Comparison of ENCODE assay signal across 29 cellular contexts in the genomic region with DNA sequence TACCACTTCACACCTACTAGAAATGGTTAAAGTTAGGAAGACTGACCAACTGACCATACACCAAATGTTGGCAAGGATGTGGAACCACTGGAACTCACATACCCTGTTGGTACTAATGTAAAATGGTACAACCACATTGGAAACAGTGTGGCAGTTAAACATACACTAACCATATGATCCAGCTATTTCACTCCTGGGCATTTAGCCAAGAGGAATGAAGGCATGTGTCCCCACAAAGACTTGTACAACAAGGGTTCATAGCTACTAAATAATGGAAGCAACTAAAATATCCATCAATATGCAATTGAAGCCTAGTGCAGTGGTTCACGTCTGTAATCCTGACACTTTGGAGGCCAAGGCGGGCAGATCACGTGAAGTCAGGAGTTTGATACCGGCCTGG. TPM values are rescaled to one million over a fixed set of nuclear protein-coding genes. Genes with fewer than 3 reads are reported as not detected.
A peak's percentile ranks its signal among the peaks of the same experiment; 100 is the strongest.
DNase-seq lines count a peak whose midpoint lies in the region; ATAC-seq, FAIRE-seq and TF ChIP-seq lines count a peak whose summit lies in the region.
"Had no signal": no experiment of that assay in that cellular context is flagged by ENCODE, and none has a peak within 500 bp of the region (broad histone marks: within the 10 kb centered on the region; RNA-seq: fewer than 3 reads in every experiment).

No MANE protein-coding gene starts in this region.

- H3K9ac ChIP-seq in HepG2 (ENCODE audit: insufficient read depth, low read depth, low read length), result no peak overlapping the region
- H3K9ac ChIP-seq: BLaER1, GM23248 had no signal

- H3K36me3 Mint-ChIP-seq in nephron (ENCODE audit: low read depth), result no peaks in the 10 kb centered on the region
- no peaks in the 10 kb centered on the region for H3K36me3 Mint-ChIP-seq in naive thymus-derived CD8-positive, alpha-beta T cell
- H3K36me3 Mint-ChIP-seq: CD4-positive, CD25-positive, alpha-beta regulatory T cell; T-cell had no signal

- peak overlapping the region; percentile 75 to 94 (median 85) for H3K27ac Mint-ChIP-seq in nephron
- H3K27ac Mint-ChIP-seq in naive thymus-derived CD8-positive, alpha-beta T cell, result no peak overlapping the region
- H3K27ac Mint-ChIP-seq: CD4-positive, CD25-positive, alpha-beta regulatory T cell; T-cell had no signal

- H3K4me1 ChIP-seq in HepG2 (ENCODE audit: insufficient read depth, low read length), result peaks cover 72% of the 10 kb centered on the region
- H3K4me1 ChIP-seq in right lobe of liver, result peaks cover 0 to 10% (median 4%) of the 10 kb centered on the region in 4 donors

- no peak for FAIRE-seq in HepG2 (lab: Jason Lieb, UNC)
- FAIRE-seq: GM18507, K562 had no signal

- WGBS in HepG2 (ENCODE audit: low lambda C conversion rate), result 65% methylated on average over 4 of the region's 4 CpGs
- 88% methylated on average over 4 of the region's 4 CpGs for WGBS in right lobe of liver (ENCODE audit: insufficient coverage, low coverage, low lambda C conversion rate, missing lambda C conversion rate)

- POLR2A ChIA-PET in HepG2 (lab: Yijun Ruan, JAX), result interaction anchor here (0.7 kb wide), 1 partner anchor 52 kb away, joined by 3 read pairs; no protein-coding TSS in a partner anchor
- POLR2A ChIA-PET in naive thymus-derived CD8-positive, alpha-beta T cell (lab: Charles Lee), result interaction anchor here (0.9 to 1.0 kb wide), 2 partner anchors 20 to 103 kb away, joined by 4 read pairs; no protein-coding TSS in a partner anchor

- no peak for TF ChIP-seq CTCF in HepG2 (CRISPR knock-in tag; IDR thresholded peaks at IDR 0.05)
- no peak for TF ChIP-seq CTCF in right lobe of liver (IDR thresholded peaks at IDR 0.05)
- TF ChIP-seq CTCF in nephron (IDR thresholded peaks at IDR 0.05; ENCODE audit: unreplicated experiment in 3 of 3), result no peak

- no peak for ATAC-seq in HepG2
- no peak for ATAC-seq in right lobe of liver
- ATAC-seq in naive thymus-derived CD8-positive, alpha-beta T cell, result no peak
- ATAC-seq: K562, Right ventricle myocardium inferior, T-cell had no signal

- intact Hi-C loops in HepG2 (cut with micrococcal nuclease; ENCODE audit: unreplicated experiment), result no loop called here
- intact Hi-C loops in right lobe of liver (cut with DNase I), result no loop called here

- in situ Hi-C loops in HepG2 (cut with HindIII; ENCODE audit: extremely low pct_ligation_motif_present, low pct_unique_long_range_greater_than_20kb), result no loop called here

- H2AFZ ChIP-seq in HepG2 (ENCODE audit: low read length), result no peak overlapping the region
- H2AFZ ChIP-seq: GM23248, PC-9 had no signal

- H3K9me3 ChIP-seq in HepG2 (ENCODE audit: low read length) (no peaks in the 10 kb centered on the region), right lobe of liver (no peaks in the 10 kb centered on the region)
- H3K9me3 ChIP-seq: BLaER1, MG63, SJCRH30 had no signal

- no peak overlapping the region for H3K4me2 ChIP-seq in HepG2 (ENCODE audit: low read depth, low read length)
- H3K4me2 ChIP-seq: BLaER1, PC-9 had no signal

- no TSS peak for BruUV-seq in HepG2 (replicated peaks; lab: Mats Ljungman, UMichigan)

- H3K4me3 ChIP-seq in HepG2 (replicated peaks in 1 of 3; ENCODE audit: insufficient read depth in 1 of 3, low read depth in 2 of 3, low read length in 3 of 3) (no peak overlapping the region), right lobe of liver (no peak overlapping the region)
- H3K4me3 ChIP-seq: BLaER1, GM23248, K562, MG63, PC-9, SJCRH30 had no signal

- CTCF ChIA-PET in HepG2 (lab: Yijun Ruan, JAX; ENCODE audit: low intra/inter-chr PET ratio, low total read pairs), result no interaction called here

- TF ChIP-seq RAD21 in HepG2 (CRISPR knock-in tag; IDR thresholded peaks at IDR 0.05), result no peak

- no peaks in the 10 kb centered on the region for H3K9me3 Mint-ChIP-seq in nephron
- no peaks in the 10 kb centered on the region for H3K9me3 Mint-ChIP-seq in naive thymus-derived CD8-positive, alpha-beta T cell
- H3K9me3 Mint-ChIP-seq: T-cell had no signal

- TF ChIP-seq POLR2A in HepG2 (IDR thresholded peaks at IDR 0.05; ENCODE audit: insufficient read depth in 1 of 2, low read depth in 2 of 2, low read length in 2 of 2) (no peak), right lobe of liver (IDR thresholded peaks at IDR 0.05) (no peak)

- H4K20me1 ChIP-seq in HepG2 (ENCODE audit: insufficient read depth, low read length), result no peaks in the 10 kb centered on the region
- H4K20me1 ChIP-seq: BLaER1 had no signal

- peaks cover 43% of the 10 kb centered on the region for H3K4me1 Mint-ChIP-seq in nephron
- H3K4me1 Mint-ChIP-seq in naive thymus-derived CD8-positive, alpha-beta T cell, result peaks cover 0 to 6% (median 2%) of the 10 kb centered on the region in 4 donors

- no peaks in the 10 kb centered on the region for H3K79me2 ChIP-seq in HepG2 (ENCODE audit: insufficient read depth, low read length)

- H3K27ac ChIP-seq in HepG2 (ENCODE audit: extremely low read length, insufficient read depth, low read length), result no peak overlapping the region
- no peak overlapping the region for H3K27ac ChIP-seq in right lobe of liver
- H3K27ac ChIP-seq: 22Rv1, BLaER1, GM23248, PC-9, SJCRH30 had no signal

- peak; percentile 59 for DNase-seq in DMS 273 (lab: John Stamatoyannopoulos, UW; ENCODE audit: unreplicated experiment)
- no peak for DNase-seq in DMS 273 treated with DMSO at 0.1 percent for 48 hours (lab: John Stamatoyannopoulos, UW)
- no peak for DNase-seq in HepG2 (ENCODE audit: low spot score)
- no peak for DNase-seq in right lobe of liver
- DNase-seq in naive thymus-derived CD8-positive, alpha-beta T cell, result no peak
- DNase-seq in NK-92 treated with Interleukin-12 subunit alpha and Interleukin-12 subunit beta, amount 100 ng/mL, for 24 hours (lab: John Stamatoyannopoulos, UW), result no peak
- no peak for DNase-seq in NCI-H2227 (lab: John Stamatoyannopoulos, UW; ENCODE audit: unreplicated experiment)
- DNase-seq: ACHN; CD4-positive, CD25-positive, alpha-beta regulatory T cell; DMS53; GM23248; H7; Kasumi-1; MG63; NCI-H1417; NCI-H187; NCI-H2107; NCI-H446; NCI-H524 treated with DMSO at 0.1 percent for 48 hours; NCI-H82; PC-9; T-cell had no signal

- H3K27me3 ChIP-seq in HepG2 (ENCODE audit: control insufficient read depth in 1 of 2, insufficient read depth in 2 of 2, low read length in 2 of 2) (peaks cover 2 to 3% of the 10 kb centered on the region in 2 experiments; a peak in 1 of 5 replicates), right lobe of liver (no peaks in the 10 kb centered on the region)
- H3K27me3 ChIP-seq: BLaER1, MG63 had no signal

- H3K36me3 ChIP-seq in HepG2 (replicated peaks in 1 of 2; ENCODE audit: control insufficient read depth in 1 of 2, insufficient read depth in 2 of 2, low read length in 2 of 2) (no peaks in the 10 kb centered on the region), right lobe of liver (no peaks in the 10 kb centered on the region)
- H3K36me3 ChIP-seq: BLaER1, MG63, SJCRH30 had no signal

- no peak overlapping the region for H3K4me3 Mint-ChIP-seq in nephron
- H3K4me3 Mint-ChIP-seq in naive thymus-derived CD8-positive, alpha-beta T cell, result no peak overlapping the region
- H3K4me3 Mint-ChIP-seq: CD4-positive, CD25-positive, alpha-beta regulatory T cell; T-cell had no signal

- H3K27me3 Mint-ChIP-seq in nephron (ENCODE audit: low read depth), result no peaks in the 10 kb centered on the region
- H3K27me3 Mint-ChIP-seq in naive thymus-derived CD8-positive, alpha-beta T cell, result no peaks in the 10 kb centered on the region
- H3K27me3 Mint-ChIP-seq: CD4-positive, CD25-positive, alpha-beta regulatory T cell; T-cell had no signal

- TF ChIP-seq EP300 in HepG2 (IDR thresholded peaks at IDR 0.05; ENCODE audit: low read depth in 2 of 2, low read length in 2 of 2), result no peak
- TF ChIP-seq EP300 in HepG2 (CRISPR knock-in tag; IDR thresholded peaks at IDR 0.05; ENCODE audit: borderline replicate concordance), result no peak

RNA-seq across cellular contexts. Expression of a gene that starts 21.2 kb away (rescaled TPM):
- 6.0 and 6.6 TPM in 2 replicates for total RNA-seq in HepG2 (2016; rRNA removed; fragmentation: Illumina TruSeq; extraction: Trizol)
- 3.1 and 4.1 TPM in 2 replicates for total RNA-seq in HepG2 (2016; cell fraction: cytosol; rRNA removed; fragmentation: Illumina TruSeq; extraction: Trizol; ENCODE audit: low read depth)
- total RNA-seq in HepG2 (2016; cell fraction: insoluble cytoplasmic fraction; rRNA removed; fragmentation: Illumina TruSeq; extraction: Trizol), result 6.0 and 6.4 TPM in 2 replicates
- total RNA-seq in HepG2 (2016; cell fraction: membrane; rRNA removed; fragmentation: Illumina TruSeq; extraction: Trizol), result 5.7 and 6.1 TPM in 2 replicates
- total RNA-seq in HepG2 (2016; cell fraction: nucleus; rRNA removed; fragmentation: Illumina TruSeq; extraction: Trizol), result 2.9 and 4.1 TPM in 2 replicates
- 6.9 TPM in 2 replicates for polyA plus RNA-seq in HepG2 (2011; rRNA removed)
- 4.9 and 6.4 TPM in 2 replicates for polyA plus RNA-seq in HepG2 (2011; cell fraction: cytosol; rRNA removed)
- polyA plus RNA-seq in HepG2 (2011; cell fraction: nucleus; rRNA removed), result 3.8 and 4.0 TPM in 2 replicates
- 3.0 and 3.8 TPM in 2 replicates for polyA plus RNA-seq in HepG2 (2012)
- polyA plus RNA-seq in HepG2 (2016; cell fraction: cytosol; fragmentation: Illumina TruSeq; extraction: Trizol; ENCODE audit: low read depth), result 2.4 and 2.6 TPM in 2 replicates
- polyA plus RNA-seq in HepG2 (2016; cell fraction: insoluble cytoplasmic fraction; fragmentation: Illumina TruSeq; extraction: Trizol; ENCODE audit: low read depth), result 5.2 and 5.7 TPM in 2 replicates
- polyA plus RNA-seq in HepG2 (2016; cell fraction: membrane; fragmentation: Illumina TruSeq; extraction: Trizol; ENCODE audit: low read depth), result 3.5 and 3.9 TPM in 2 replicates
- 4.9 and 5.1 TPM in 2 replicates for polyA plus RNA-seq in HepG2 (2016; cell fraction: nucleus; fragmentation: Illumina TruSeq; extraction: Trizol; ENCODE audit: insufficient read depth, low read depth)
- polyA minus RNA-seq in HepG2 (2011; rRNA and poly(A)+ RNA removed; ENCODE audit: low replicate concordance), result 8.2 and 13.2 TPM in 2 replicates
- polyA minus RNA-seq in HepG2 (2011; cell fraction: cytosol; rRNA and poly(A)+ RNA removed), result 3.2 and 6.0 TPM in 2 replicates
- polyA minus RNA-seq in HepG2 (2011; cell fraction: nucleus; rRNA and poly(A)+ RNA removed), result 1.5 and 2.1 TPM in 2 replicates
- total RNA-seq in right lobe of liver, result 1 to 10 TPM; 3.9 to 6.8 (median 5.7) TPM
- 10 to 100 TPM; 14.3 to 18.3 TPM for total RNA-seq in naive thymus-derived CD8-positive, alpha-beta T cell
- 10 to 100 TPM; 10.1 to 13.3 (median 11.3) TPM for polyA plus RNA-seq in naive thymus-derived CD8-positive, alpha-beta T cell

RNA-seq across cellular contexts. Expression of a gene that starts 22.2 kb away (rescaled TPM):
- total RNA-seq in HepG2 (2016; rRNA removed; fragmentation: Illumina TruSeq; extraction: Trizol), result 18.5 and 24.8 TPM in 2 replicates
- total RNA-seq in HepG2 (2016; cell fraction: cytosol; rRNA removed; fragmentation: Illumina TruSeq; extraction: Trizol; ENCODE audit: low read depth), result 4.5 and 5.1 TPM in 2 replicates
- 16.4 and 24.3 TPM in 2 replicates for total RNA-seq in HepG2 (2016; cell fraction: insoluble cytoplasmic fraction; rRNA removed; fragmentation: Illumina TruSeq; extraction: Trizol)
- 10.5 and 11.1 TPM in 2 replicates for total RNA-seq in HepG2 (2016; cell fraction: membrane; rRNA removed; fragmentation: Illumina TruSeq; extraction: Trizol)
- 21.4 and 25.1 TPM in 2 replicates for total RNA-seq in HepG2 (2016; cell fraction: nucleus; rRNA removed; fragmentation: Illumina TruSeq; extraction: Trizol)
- polyA plus RNA-seq in HepG2 (2011; rRNA removed), result 10.5 and 16.7 TPM in 2 replicates
- 10.7 and 11.2 TPM in 2 replicates for polyA plus RNA-seq in HepG2 (2011; cell fraction: cytosol; rRNA removed)
- 26.1 and 29.6 TPM in 2 replicates for polyA plus RNA-seq in HepG2 (2011; cell fraction: nucleus; rRNA removed)
- polyA plus RNA-seq in HepG2 (2012), result 12.9 and 15.5 TPM in 2 replicates
- 1.1 and 1.3 TPM in 2 replicates for polyA plus RNA-seq in HepG2 (2016; cell fraction: cytosol; fragmentation: Illumina TruSeq; extraction: Trizol; ENCODE audit: low read depth)
- 11.6 and 13.1 TPM in 2 replicates for polyA plus RNA-seq in HepG2 (2016; cell fraction: insoluble cytoplasmic fraction; fragmentation: Illumina TruSeq; extraction: Trizol; ENCODE audit: low read depth)
- polyA plus RNA-seq in HepG2 (2016; cell fraction: membrane; fragmentation: Illumina TruSeq; extraction: Trizol; ENCODE audit: low read depth), result 2.6 and 2.7 TPM in 2 replicates
- 31.1 and 36.4 TPM in 2 replicates for polyA plus RNA-seq in HepG2 (2016; cell fraction: nucleus; fragmentation: Illumina TruSeq; extraction: Trizol; ENCODE audit: insufficient read depth, low read depth)
- polyA minus RNA-seq in HepG2 (2011; rRNA and poly(A)+ RNA removed; ENCODE audit: low replicate concordance), result 20.5 and 28.1 TPM in 2 replicates
- 10.0 and 10.2 TPM in 2 replicates for polyA minus RNA-seq in HepG2 (2011; cell fraction: cytosol; rRNA and poly(A)+ RNA removed)
- 14.4 and 26.1 TPM in 2 replicates for polyA minus RNA-seq in HepG2 (2011; cell fraction: nucleus; rRNA and poly(A)+ RNA removed)
- total RNA-seq in right lobe of liver, result 10 to 100 TPM; 21.2 to 81.5 (median 53.3) TPM
- 10 to 100 TPM; 18.6 to 18.9 TPM for total RNA-seq in naive thymus-derived CD8-positive, alpha-beta T cell
- polyA plus RNA-seq in naive thymus-derived CD8-positive, alpha-beta T cell, result 10 to 100 TPM; 12.1 to 17.8 (median 13.8) TPM

Comparison
In these comparisons a context has a peak if more than half of its experiments do, and no peak if none do; other contexts are left out.
1. H3K27ac Mint-ChIP-seq: peak in nephron (3 of 3); none in naive thymus-derived CD8-positive, alpha-beta T cell (0 of 10).